Comparison of ENCODE assay signal across 21 cellular contexts in genomic region chr13:38785490-38785889, GRCh38.
"Had no signal": no experiment of that assay in that cellular context is flagged by ENCODE, and none has a peak within 500 bp of the region (broad histone marks: within the 10 kb centered on the region; RNA-seq: fewer than 3 reads in every experiment).

No MANE protein-coding gene starts in this region.

- H3K4me1 Mint-ChIP-seq: activated B cell treated with CpG ODN at 0.5 μM for 24 hours; activated CD4-positive, alpha-beta T cell treated with anti-CD3 and anti-CD28 coated beads for 36 hours; immature natural killer cell; neural crest cell; stimulated activated naive B cell treated with anti-CD40 and anti-IgM and Interleukin-4, amounts not matched to agents 10 μg/mL and 1 μg/mL and 100 μg/mL, for 72 hours had no signal

- H3K36me3 ChIP-seq: adrenal gland, ascending aorta had no signal

- H3K36me3 Mint-ChIP-seq: activated naive CD8-positive, alpha-beta T cell; immature natural killer cell; stimulated activated naive B cell treated with anti-CD40 and anti-IgM and Interleukin-4, amounts not matched to agents 10 μg/mL and 1 μg/mL and 100 μg/mL, for 72 hours had no signal

- H3K4me1 ChIP-seq: adrenal gland, ascending aorta, foreskin keratinocyte had no signal

- H3K9me3 ChIP-seq: adrenal gland, ascending aorta had no signal

- H3K27ac ChIP-seq: adrenal gland, ascending aorta, foreskin keratinocyte had no signal

- H3K27me3 Mint-ChIP-seq: activated B cell treated with CpG ODN at 0.5 μM for 24 hours; stimulated activated naive B cell treated with anti-CD40 and anti-IgM and Interleukin-4, amounts not matched to agents 10 μg/mL and 1 μg/mL and 100 μg/mL, for 72 hours had no signal

- H3K27ac Mint-ChIP-seq: activated B cell treated with CpG ODN at 0.5 μM for 24 hours; activated CD4-positive, alpha-beta T cell treated with anti-CD3 and anti-CD28 coated beads for 36 hours; activated naive CD8-positive, alpha-beta T cell; activated T-helper 2 cell treated with anti-CD3 and anti-CD28 coated beads, Interferon-gamma antibody, Interleukin-2, Interleukin-4, amounts not matched to agents 10 μg/mL and 5 μg/mL and 100 μg/mL, durations not matched to agents 14 hours and 24 hours and 36 hours; immature natural killer cell; stimulated activated naive B cell treated with anti-CD40 and anti-IgM and Interleukin-4, amounts not matched to agents 10 μg/mL and 1 μg/mL and 100 μg/mL, for 72 hours had no signal

- H3K4me3 Mint-ChIP-seq: activated B cell treated with CpG ODN at 0.5 μM for 24 hours; activated CD4-positive, alpha-beta T cell treated with anti-CD3 and anti-CD28 coated beads for 36 hours; activated naive CD8-positive, alpha-beta T cell; activated T-cell treated with anti-CD3 and anti-CD28 coated beads, Interleukin-2, amount 50 U/mL, for 4 hours; immature natural killer cell; neural crest cell; stimulated activated naive B cell treated with anti-CD40 and anti-IgM and Interleukin-4, amounts not matched to agents 10 μg/mL and 1 μg/mL and 100 μg/mL, for 72 hours had no signal

- DNase-seq: activated B cell treated with CpG ODN at 0.5 μM for 24 hours; activated CD4-positive, alpha-beta T cell treated with anti-CD3 and anti-CD28 coated beads for 36 hours; activated CD4-positive, alpha-beta T cell treated with anti-CD3 and anti-CD28 coated beads, Interleukin-2, amount 50 U/mL, for 4 hours; activated CD8-positive, alpha-beta memory T cell treated with anti-CD3 and anti-CD28 coated beads for 24 hours; activated CD8-positive, alpha-beta memory T cell treated with anti-CD3 and anti-CD28 coated beads, Interleukin-2, amount 50 U/mL, for 4 hours; activated naive CD4-positive, alpha-beta T cell; activated T-cell treated with anti-CD3 and anti-CD28 coated beads, Interleukin-2, amount 50 U/mL, for 4 hours; adrenal gland; central memory CD4-positive, alpha-beta T cell; dermis blood vessel endothelial cell; effector CD8-positive, alpha-beta T cell; foreskin keratinocyte; immature natural killer cell; stimulated activated CD4-positive, alpha-beta T cell treated with anti-CD3 and anti-CD28 coated beads, Interleukin-2, amount 100 ng/mL, for 48 hours; stimulated activated CD8-positive, alpha-beta memory T cell treated with anti-CD3 and anti-CD28 coated beads, Interleukin-4, amount 100 ng/mL, for 48 hours; stimulated activated naive B cell treated with anti-CD40 and anti-IgM and Interleukin-4, amounts not matched to agents 10 μg/mL and 1 μg/mL and 100 μg/mL, for 72 hours; T-helper 9 cell had no signal

- H3K4me3 ChIP-seq: adrenal gland, ascending aorta had no signal

- H3K27me3 ChIP-seq: adrenal gland, ascending aorta, foreskin keratinocyte had no signal

- H3K9me3 Mint-ChIP-seq: activated B cell treated with CpG ODN at 0.5 μM for 24 hours; activated T-cell treated with anti-CD3 and anti-CD28 coated beads, Interleukin-2, amount 50 U/mL, for 4 hours; activated T-helper 2 cell treated with anti-CD3 and anti-CD28 coated beads, Interferon-gamma antibody, Interleukin-2, Interleukin-4, amounts not matched to agents 10 μg/mL and 5 μg/mL and 100 μg/mL, durations not matched to agents 14 hours and 24 hours and 36 hours; neural crest cell; stimulated activated naive B cell treated with anti-CD40 and anti-IgM and Interleukin-4, amounts not matched to agents 10 μg/mL and 1 μg/mL and 100 μg/mL, for 72 hours had no signal
